Comparison of ENCODE assay signal across 12 cellular contexts in genomic region chr15:101137312-101137940, GRCh38.
DNase-seq lines count a peak whose midpoint lies in the region; ATAC-seq and TF ChIP-seq lines count a peak whose summit lies in the region.
"Had no signal": no experiment of that assay in that cellular context is flagged by ENCODE, and none has a peak within 500 bp of the region (broad histone marks: within the 10 kb centered on the region; RNA-seq: fewer than 3 reads in every experiment).

No MANE protein-coding gene starts in this region.

- ATAC-seq in Right ventricle myocardium superior (ENCODE audit: poor library complexity) (peak; percentile 85), SK-N-SH treated with all-trans-retinoic acid at 6 μM for 48 hours (peak; percentile 42; the same call in 1 of the 3 replicates), esophagus mucosa (peak; percentile 26)

- H3K27me3 ChIP-seq in right atrium auricular region, result no peaks in the 10 kb centered on the region

- peak; percentile 46 for DNase-seq in Right ventricle myocardium superior
- DNase-seq in right atrium auricular region (ENCODE audit: low spot score), result no peak
- DNase-seq in hypothalamus (lab: John Stamatoyannopoulos, UW), result no peak
- no peak for DNase-seq in NCI-H510A treated with DMSO at 0.1 percent for 48 hours (lab: John Stamatoyannopoulos, UW)
- no peak for DNase-seq in HCEC 1CT
- DNase-seq in activated T-cell treated with anti-CD3 and anti-CD28 coated beads, Interleukin-2, amount 50 U/mL, for 1 hour, result no peak
- DNase-seq: effector CD8-positive, alpha-beta T cell; hippocampal formation; T-helper 9 cell had no signal

- peaks cover 0 to 14% of the 10 kb centered on the region in 2 donors for H3K4me1 ChIP-seq in right atrium auricular region

- H3K4me3 ChIP-seq in right atrium auricular region, result no peak overlapping the region

- H3K9me3 ChIP-seq in right atrium auricular region, result no peaks in the 10 kb centered on the region

- no peaks in the 10 kb centered on the region for H3K36me3 ChIP-seq in right atrium auricular region

- intact Hi-C loops in Right ventricle myocardium superior (cut with DNase I), result no loop called here

- no peak for TF ChIP-seq CTCF in right atrium auricular region (IDR thresholded peaks at IDR 0.05)

- no peak overlapping the region for H3K27ac ChIP-seq in right atrium auricular region
- H3K27ac ChIP-seq: C4-2B had no signal

TF ChIP-seq in SK-N-SH treated with all-trans-retinoic acid at 6 μM for 48 hours, 23 proteins besides CTCF, POLR2A, EP300 and RAD21:
- TF ChIP-seq ARNTL (CRISPR knock-in tag; IDR thresholded peaks at IDR 0.05; ENCODE audit: borderline replicate concordance, low read depth), result no peak
TF ChIP-seq in SK-N-SH treated with all-trans-retinoic acid at 6 μM for 48 hours: peak in this region for 0.

Comparison
In these comparisons a context has a peak if more than half of its experiments do, and no peak if none do; other contexts are left out.
1. ATAC-seq: peak in every context shown above with its lines; median percentile 85 in Right ventricle myocardium superior; 42 in SK-N-SH treated with all-trans-retinoic acid at 6 μM for 48 hours; 26 in esophagus mucosa.